In the genomic region with DNA sequence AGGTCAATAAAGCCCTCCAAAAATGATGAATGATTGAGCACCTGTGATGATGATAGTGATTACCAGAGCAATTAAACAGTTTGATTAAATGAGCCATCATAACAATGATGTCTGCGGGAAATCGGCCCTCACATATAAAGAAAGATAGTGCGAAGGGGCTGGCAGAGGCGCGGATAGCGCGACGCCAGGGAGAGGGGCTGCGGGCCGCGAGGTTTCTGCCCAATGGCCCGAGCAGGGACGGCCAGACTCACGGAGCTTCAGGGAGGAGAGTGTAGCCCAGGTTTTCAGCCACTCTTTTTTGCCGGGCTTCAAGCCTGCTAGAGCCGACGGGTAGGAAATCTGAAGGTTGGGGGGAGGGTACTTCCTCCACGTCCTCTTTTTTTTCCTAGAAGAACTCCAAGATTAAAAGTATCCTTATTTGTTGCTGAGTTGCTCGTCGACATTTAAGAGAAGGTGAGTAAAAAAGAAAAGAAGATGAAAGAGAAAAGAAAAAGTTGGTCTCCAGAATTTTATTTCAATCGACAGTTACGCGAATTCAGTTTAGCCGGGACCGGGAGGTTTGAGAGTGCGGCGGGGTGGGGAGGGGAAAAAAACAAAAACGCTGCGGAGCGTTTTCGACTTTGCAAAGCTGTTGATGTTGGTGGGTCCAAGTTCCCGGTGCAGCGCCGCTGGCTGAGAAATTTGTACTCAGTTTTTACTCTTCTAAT, we compare ENCODE assay signal across 1 cellular context.
TF ChIP-seq lines count a peak whose summit lies in the region.

No MANE protein-coding gene starts in this region.

TF ChIP-seq in GM23338, 12 proteins besides CTCF, POLR2A, EP300 and RAD21 (continued from another document):
- TF ChIP-seq, protein P1, sequence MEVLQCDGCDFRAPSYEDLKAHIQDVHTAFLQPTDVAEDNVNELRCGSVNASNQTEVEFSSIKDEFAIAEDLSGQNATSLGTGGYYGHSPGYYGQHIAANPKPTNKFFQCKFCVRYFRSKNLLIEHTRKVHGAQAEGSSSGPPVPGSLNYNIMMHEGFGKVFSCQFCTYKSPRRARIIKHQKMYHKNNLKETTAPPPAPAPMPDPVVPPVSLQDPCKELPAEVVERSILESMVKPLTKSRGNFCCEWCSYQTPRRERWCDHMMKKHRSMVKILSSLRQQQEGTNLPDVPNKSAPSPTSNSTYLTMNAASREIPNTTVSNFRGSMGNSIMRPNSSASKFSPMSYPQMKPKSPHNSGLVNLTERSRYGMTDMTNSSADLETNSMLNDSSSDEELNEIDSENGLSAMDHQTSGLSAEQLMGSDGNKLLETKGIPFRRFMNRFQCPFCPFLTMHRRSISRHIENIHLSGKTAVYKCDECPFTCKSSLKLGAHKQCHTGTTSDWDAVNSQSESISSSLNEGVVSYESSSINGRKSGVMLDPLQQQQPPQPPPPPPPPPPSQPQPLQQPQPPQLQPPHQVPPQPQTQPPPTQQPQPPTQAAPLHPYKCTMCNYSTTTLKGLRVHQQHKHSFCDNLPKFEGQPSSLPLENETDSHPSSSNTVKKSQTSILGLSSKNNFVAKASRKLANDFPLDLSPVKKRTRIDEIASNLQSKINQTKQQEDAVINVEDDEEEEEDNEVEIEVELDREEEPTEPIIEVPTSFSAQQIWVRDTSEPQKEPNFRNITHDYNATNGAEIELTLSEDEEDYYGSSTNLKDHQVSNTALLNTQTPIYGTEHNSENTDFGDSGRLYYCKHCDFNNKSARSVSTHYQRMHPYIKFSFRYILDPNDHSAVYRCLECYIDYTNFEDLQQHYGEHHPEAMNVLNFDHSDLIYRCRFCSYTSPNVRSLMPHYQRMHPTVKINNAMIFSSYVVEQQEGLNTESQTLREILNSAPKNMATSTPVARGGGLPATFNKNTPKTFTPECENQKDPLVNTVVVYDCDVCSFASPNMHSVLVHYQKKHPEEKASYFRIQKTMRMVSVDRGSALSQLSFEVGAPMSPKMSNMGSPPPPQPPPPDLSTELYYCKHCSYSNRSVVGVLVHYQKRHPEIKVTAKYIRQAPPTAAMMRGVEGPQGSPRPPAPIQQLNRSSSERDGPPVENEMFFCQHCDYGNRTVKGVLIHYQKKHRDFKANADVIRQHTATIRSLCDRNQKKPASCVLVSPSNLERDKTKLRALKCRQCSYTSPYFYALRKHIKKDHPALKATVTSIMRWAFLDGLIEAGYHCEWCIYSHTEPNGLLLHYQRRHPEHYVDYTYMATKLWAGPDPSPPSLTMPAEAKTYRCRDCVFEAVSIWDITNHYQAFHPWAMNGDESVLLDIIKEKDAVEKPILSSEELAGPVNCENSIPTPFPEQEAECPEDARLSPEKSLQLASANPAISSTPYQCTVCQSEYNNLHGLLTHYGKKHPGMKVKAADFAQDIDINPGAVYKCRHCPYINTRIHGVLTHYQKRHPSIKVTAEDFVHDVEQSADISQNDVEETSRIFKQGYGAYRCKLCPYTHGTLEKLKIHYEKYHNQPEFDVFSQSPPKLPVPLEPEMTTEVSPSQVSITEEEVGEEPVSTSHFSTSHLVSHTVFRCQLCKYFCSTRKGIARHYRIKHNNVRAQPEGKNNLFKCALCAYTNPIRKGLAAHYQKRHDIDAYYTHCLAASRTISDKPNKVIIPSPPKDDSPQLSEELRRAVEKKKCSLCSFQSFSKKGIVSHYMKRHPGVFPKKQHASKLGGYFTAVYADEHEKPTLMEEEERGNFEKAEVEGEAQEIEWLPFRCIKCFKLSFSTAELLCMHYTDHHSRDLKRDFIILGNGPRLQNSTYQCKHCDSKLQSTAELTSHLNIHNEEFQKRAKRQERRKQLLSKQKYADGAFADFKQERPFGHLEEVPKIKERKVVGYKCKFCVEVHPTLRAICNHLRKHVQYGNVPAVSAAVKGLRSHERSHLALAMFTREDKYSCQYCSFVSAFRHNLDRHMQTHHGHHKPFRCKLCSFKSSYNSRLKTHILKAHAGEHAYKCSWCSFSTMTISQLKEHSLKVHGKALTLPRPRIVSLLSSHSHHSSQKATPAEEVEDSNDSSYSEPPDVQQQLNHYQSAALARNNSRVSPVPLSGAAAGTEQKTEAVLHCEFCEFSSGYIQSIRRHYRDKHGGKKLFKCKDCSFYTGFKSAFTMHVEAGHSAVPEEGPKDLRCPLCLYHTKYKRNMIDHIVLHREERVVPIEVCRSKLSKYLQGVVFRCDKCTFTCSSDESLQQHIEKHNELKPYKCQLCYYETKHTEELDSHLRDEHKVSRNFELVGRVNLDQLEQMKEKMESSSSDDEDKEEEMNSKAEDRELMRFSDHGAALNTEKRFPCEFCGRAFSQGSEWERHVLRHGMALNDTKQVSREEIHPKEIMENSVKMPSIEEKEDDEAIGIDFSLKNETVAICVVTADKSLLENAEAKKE (CRISPR knock-in tag; IDR thresholded peaks at IDR 0.05) = no peak
TF ChIP-seq in GM23338: peak in this region for 2.
